In the genomic region with DNA sequence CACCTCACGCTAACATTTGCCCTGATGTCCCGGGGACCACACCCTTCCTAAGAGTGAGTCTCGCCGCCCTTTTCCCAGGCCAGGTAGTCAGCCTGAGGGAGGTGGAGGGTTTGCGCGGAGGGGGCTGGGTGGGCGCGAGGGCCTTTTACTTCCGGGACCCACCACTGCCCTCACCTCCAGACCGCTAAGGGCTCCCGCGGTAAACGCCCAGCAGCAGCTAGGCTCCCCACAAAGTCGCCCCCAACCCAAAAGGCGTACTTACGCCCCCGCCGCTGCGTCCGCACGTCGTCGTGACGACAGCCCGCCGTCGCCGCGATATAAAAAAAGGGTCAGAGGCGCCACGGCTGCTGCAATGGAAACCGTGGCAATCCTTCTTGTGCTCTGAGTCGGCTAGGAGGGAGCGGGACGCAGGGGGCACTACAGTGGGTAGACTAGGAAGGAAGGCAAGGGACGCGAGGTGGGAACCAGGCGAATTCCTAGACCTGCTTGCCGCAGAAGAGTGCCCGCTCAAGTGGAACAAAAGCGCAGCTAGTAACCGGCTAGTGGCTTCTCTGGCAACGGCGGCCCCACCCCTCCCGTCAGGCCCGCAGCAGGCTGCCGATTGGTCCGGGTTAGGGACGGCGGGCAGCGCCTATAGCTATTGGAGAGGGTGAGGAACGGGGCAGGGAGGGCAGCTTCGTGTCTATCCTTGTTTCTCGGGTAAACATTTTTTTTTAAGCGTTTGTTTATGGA, we compare ENCODE assay signal across 1 cellular context.
TF ChIP-seq lines count a peak whose summit lies in the region.

A gene with protein sequence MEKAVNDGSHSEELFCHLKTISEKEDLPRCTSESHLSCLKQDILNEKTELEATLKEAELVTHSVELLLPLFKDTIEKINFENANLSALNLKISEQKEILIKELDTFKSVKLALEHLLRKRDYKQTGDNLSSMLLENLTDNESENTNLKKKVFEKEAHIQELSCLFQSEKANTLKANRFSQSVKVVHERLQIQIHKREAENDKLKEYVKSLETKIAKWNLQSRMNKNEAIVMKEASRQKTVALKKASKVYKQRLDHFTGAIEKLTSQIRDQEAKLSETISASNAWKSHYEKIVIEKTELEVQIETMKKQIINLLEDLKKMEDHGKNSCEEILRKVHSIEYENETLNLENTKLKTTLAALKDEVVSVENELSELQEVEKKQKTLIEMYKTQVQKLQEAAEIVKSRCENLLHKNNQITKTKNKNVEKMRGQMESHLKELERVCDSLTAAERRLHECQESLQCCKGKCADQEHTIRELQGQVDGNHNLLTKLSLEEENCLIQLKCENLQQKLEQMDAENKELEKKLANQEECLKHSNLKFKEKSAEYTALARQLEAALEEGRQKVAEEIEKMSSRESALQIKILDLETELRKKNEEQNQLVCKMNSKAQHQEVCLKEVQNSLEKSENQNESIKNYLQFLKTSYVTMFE (minus strand): TSS at position 553 of the 732 bp plus-strand sequence. CDS start 9,296 bp downstream, outside the sequence.

TF ChIP-seq in HEK293, 187 proteins besides CTCF, POLR2A, EP300 and RAD21 (continued from another document and continues in another):
- TF ChIP-seq ZNF169 (tag by site-specific recombination; IDR thresholded peaks at IDR 0.05) (no peak), SP3 (tag by site-specific recombination; IDR thresholded peaks at IDR 0.05) (peak; percentile 58; the same call in 1 of the 2 replicates), ZNF610 (tag by site-specific recombination; IDR thresholded peaks at IDR 0.05; ENCODE audit: borderline replicate concordance) (no peak), SP2 (tag by site-specific recombination; IDR thresholded peaks at IDR 0.05) (peak; percentile 79), ZNF433 (tag by site-specific recombination; IDR thresholded peaks at IDR 0.05; ENCODE audit: low read depth) (no peak), ZNF221 (tag by site-specific recombination; IDR thresholded peaks at IDR 0.05; ENCODE audit: borderline replicate concordance) (no peak), KLF16 (tag by site-specific recombination; IDR thresholded peaks at IDR 0.05) (no peak), ZNF658 (tag by site-specific recombination; IDR thresholded peaks at IDR 0.05) (no peak), ZNF391 (tag by site-specific recombination; IDR thresholded peaks at IDR 0.05; ENCODE audit: borderline replicate concordance, low read depth) (no peak), ZNF558 (tag by site-specific recombination; IDR thresholded peaks at IDR 0.05) (no peak), ZNF155 (tag by site-specific recombination; IDR thresholded peaks at IDR 0.05) (no peak), ZNF785 (tag by site-specific recombination; IDR thresholded peaks at IDR 0.05) (no peak), KLF7 (tag by site-specific recombination; IDR thresholded peaks at IDR 0.05; ENCODE audit: borderline replicate concordance) (0 out of 2 replicates have a peak, but pooled peaks have one; percentile 9), ZNF311 (tag by site-specific recombination; IDR thresholded peaks at IDR 0.05; ENCODE audit: borderline replicate concordance) (no peak), ZNF660 (tag by site-specific recombination; IDR thresholded peaks at IDR 0.05) (no peak), ZNF544 (tag by site-specific recombination; IDR thresholded peaks at IDR 0.05) (no peak), ZNF302 (tag by site-specific recombination; IDR thresholded peaks at IDR 0.05; ENCODE audit: low read depth) (no peak), ZNF138 (tag by site-specific recombination; IDR thresholded peaks at IDR 0.05; ENCODE audit: borderline replicate concordance) (no peak), ZBTB7A (tag by site-specific recombination; IDR thresholded peaks at IDR 0.05; ENCODE audit: low read depth) (no peak), ZBTB48 (tag by site-specific recombination; IDR thresholded peaks at IDR 0.05) (no peak; the same call in 1 of the 2 replicates), MZF1 (tag by site-specific recombination; IDR thresholded peaks at IDR 0.05; ENCODE audit: borderline replicate concordance) (no peak), ZNF324 (tag by site-specific recombination; IDR thresholded peaks at IDR 0.05) (no peak; the same call in 1 of the 2 replicates), ZIC2 (tag by site-specific recombination; IDR thresholded peaks at IDR 0.05) (peak; percentile 30), ZNF248 (tag by site-specific recombination; IDR thresholded peaks at IDR 0.05) (no peak), ZBTB8A (tag by site-specific recombination; IDR thresholded peaks at IDR 0.05) (peak; percentile 82), ZNF24 (tag by site-specific recombination; IDR thresholded peaks at IDR 0.05) (peak; percentile 20; the same call in 1 of the 2 replicates), ZNF776 (tag by site-specific recombination; IDR thresholded peaks at IDR 0.05; ENCODE audit: borderline replicate concordance) (no peak), KLF9 (tag by site-specific recombination; IDR thresholded peaks at IDR 0.05; ENCODE audit: low read depth) (peak; percentile 31; the same call in 1 of the 2 replicates)
- TF ChIP-seq, protein P1, sequence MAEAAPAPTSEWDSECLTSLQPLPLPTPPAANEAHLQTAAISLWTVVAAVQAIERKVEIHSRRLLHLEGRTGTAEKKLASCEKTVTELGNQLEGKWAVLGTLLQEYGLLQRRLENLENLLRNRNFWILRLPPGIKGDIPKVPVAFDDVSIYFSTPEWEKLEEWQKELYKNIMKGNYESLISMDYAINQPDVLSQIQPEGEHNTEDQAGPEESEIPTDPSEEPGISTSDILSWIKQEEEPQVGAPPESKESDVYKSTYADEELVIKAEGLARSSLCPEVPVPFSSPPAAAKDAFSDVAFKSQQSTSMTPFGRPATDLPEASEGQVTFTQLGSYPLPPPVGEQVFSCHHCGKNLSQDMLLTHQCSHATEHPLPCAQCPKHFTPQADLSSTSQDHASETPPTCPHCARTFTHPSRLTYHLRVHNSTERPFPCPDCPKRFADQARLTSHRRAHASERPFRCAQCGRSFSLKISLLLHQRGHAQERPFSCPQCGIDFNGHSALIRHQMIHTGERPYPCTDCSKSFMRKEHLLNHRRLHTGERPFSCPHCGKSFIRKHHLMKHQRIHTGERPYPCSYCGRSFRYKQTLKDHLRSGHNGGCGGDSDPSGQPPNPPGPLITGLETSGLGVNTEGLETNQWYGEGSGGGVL (tag by site-specific recombination; IDR thresholded peaks at IDR 0.05): peak; percentile 79
- TF ChIP-seq, protein P2, sequence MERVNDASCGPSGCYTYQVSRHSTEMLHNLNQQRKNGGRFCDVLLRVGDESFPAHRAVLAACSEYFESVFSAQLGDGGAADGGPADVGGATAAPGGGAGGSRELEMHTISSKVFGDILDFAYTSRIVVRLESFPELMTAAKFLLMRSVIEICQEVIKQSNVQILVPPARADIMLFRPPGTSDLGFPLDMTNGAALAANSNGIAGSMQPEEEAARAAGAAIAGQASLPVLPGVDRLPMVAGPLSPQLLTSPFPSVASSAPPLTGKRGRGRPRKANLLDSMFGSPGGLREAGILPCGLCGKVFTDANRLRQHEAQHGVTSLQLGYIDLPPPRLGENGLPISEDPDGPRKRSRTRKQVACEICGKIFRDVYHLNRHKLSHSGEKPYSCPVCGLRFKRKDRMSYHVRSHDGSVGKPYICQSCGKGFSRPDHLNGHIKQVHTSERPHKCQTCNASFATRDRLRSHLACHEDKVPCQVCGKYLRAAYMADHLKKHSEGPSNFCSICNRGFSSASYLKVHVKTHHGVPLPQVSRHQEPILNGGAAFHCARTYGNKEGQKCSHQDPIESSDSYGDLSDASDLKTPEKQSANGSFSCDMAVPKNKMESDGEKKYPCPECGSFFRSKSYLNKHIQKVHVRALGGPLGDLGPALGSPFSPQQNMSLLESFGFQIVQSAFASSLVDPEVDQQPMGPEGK (tag by site-specific recombination; IDR thresholded peaks at IDR 0.05): peak; percentile 88
- TF ChIP-seq, protein P3, sequence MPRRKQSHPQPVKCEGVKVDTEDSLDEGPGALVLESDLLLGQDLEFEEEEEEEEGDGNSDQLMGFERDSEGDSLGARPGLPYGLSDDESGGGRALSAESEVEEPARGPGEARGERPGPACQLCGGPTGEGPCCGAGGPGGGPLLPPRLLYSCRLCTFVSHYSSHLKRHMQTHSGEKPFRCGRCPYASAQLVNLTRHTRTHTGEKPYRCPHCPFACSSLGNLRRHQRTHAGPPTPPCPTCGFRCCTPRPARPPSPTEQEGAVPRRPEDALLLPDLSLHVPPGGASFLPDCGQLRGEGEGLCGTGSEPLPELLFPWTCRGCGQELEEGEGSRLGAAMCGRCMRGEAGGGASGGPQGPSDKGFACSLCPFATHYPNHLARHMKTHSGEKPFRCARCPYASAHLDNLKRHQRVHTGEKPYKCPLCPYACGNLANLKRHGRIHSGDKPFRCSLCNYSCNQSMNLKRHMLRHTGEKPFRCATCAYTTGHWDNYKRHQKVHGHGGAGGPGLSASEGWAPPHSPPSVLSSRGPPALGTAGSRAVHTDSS (tag by site-specific recombination; IDR thresholded peaks at IDR 0.05): no peak
- TF ChIP-seq, protein P4, sequence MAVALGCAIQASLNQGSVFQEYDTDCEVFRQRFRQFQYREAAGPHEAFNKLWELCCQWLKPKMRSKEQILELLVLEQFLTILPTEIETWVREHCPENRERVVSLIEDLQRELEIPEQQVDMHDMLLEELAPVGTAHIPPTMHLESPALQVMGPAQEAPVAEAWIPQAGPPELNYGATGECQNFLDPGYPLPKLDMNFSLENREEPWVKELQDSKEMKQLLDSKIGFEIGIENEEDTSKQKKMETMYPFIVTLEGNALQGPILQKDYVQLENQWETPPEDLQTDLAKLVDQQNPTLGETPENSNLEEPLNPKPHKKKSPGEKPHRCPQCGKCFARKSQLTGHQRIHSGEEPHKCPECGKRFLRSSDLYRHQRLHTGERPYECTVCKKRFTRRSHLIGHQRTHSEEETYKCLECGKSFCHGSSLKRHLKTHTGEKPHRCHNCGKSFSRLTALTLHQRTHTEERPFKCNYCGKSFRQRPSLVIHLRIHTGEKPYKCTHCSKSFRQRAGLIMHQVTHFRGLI (tag by site-specific recombination; IDR thresholded peaks at IDR 0.05): no peak
- TF ChIP-seq, protein P5, sequence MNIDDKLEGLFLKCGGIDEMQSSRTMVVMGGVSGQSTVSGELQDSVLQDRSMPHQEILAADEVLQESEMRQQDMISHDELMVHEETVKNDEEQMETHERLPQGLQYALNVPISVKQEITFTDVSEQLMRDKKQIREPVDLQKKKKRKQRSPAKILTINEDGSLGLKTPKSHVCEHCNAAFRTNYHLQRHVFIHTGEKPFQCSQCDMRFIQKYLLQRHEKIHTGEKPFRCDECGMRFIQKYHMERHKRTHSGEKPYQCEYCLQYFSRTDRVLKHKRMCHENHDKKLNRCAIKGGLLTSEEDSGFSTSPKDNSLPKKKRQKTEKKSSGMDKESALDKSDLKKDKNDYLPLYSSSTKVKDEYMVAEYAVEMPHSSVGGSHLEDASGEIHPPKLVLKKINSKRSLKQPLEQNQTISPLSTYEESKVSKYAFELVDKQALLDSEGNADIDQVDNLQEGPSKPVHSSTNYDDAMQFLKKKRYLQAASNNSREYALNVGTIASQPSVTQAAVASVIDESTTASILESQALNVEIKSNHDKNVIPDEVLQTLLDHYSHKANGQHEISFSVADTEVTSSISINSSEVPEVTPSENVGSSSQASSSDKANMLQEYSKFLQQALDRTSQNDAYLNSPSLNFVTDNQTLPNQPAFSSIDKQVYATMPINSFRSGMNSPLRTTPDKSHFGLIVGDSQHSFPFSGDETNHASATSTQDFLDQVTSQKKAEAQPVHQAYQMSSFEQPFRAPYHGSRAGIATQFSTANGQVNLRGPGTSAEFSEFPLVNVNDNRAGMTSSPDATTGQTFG (tag by site-specific recombination; IDR thresholded peaks at IDR 0.05; ENCODE audit: borderline replicate concordance): no peak
- TF ChIP-seq, protein P6, sequence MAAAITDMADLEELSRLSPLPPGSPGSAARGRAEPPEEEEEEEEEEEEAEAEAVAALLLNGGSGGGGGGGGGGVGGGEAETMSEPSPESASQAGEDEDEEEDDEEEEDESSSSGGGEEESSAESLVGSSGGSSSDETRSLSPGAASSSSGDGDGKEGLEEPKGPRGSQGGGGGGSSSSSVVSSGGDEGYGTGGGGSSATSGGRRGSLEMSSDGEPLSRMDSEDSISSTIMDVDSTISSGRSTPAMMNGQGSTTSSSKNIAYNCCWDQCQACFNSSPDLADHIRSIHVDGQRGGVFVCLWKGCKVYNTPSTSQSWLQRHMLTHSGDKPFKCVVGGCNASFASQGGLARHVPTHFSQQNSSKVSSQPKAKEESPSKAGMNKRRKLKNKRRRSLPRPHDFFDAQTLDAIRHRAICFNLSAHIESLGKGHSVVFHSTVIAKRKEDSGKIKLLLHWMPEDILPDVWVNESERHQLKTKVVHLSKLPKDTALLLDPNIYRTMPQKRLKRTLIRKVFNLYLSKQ (tag by site-specific recombination; IDR thresholded peaks at IDR 0.05; ENCODE audit: borderline replicate concordance): no peak
- TF ChIP-seq, protein P7, sequence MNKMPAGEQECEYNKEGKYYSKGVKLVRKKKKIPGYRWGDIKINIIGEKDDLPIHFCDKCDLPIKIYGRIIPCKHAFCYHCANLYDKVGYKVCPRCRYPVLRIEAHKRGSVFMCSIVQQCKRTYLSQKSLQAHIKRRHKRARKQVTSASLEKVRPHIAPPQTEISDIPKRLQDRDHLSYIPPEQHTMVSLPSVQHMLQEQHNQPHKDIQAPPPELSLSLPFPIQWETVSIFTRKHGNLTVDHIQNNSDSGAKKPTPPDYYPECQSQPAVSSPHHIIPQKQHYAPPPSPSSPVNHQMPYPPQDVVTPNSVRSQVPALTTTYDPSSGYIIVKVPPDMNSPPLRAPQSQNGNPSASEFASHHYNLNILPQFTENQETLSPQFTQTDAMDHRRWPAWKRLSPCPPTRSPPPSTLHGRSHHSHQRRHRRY (tag by site-specific recombination; IDR thresholded peaks at IDR 0.05): no peak
- TF ChIP-seq, protein P8, sequence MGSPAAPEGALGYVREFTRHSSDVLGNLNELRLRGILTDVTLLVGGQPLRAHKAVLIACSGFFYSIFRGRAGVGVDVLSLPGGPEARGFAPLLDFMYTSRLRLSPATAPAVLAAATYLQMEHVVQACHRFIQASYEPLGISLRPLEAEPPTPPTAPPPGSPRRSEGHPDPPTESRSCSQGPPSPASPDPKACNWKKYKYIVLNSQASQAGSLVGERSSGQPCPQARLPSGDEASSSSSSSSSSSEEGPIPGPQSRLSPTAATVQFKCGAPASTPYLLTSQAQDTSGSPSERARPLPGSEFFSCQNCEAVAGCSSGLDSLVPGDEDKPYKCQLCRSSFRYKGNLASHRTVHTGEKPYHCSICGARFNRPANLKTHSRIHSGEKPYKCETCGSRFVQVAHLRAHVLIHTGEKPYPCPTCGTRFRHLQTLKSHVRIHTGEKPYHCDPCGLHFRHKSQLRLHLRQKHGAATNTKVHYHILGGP (tag by site-specific recombination; IDR thresholded peaks at IDR 0.05): no peak
- TF ChIP-seq, protein P9, sequence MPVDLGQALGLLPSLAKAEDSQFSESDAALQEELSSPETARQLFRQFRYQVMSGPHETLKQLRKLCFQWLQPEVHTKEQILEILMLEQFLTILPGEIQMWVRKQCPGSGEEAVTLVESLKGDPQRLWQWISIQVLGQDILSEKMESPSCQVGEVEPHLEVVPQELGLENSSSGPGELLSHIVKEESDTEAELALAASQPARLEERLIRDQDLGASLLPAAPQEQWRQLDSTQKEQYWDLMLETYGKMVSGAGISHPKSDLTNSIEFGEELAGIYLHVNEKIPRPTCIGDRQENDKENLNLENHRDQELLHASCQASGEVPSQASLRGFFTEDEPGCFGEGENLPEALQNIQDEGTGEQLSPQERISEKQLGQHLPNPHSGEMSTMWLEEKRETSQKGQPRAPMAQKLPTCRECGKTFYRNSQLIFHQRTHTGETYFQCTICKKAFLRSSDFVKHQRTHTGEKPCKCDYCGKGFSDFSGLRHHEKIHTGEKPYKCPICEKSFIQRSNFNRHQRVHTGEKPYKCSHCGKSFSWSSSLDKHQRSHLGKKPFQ (tag by site-specific recombination; IDR thresholded peaks at IDR 0.05): no peak
